ENCODE assay signal across 8 cellular contexts in genomic region chr22:29030618-29031235, GRCh38. TPM values are rescaled to one million over a fixed set of nuclear protein-coding genes. Genes with fewer than 3 reads are reported as not detected.
DNase-seq lines count a peak whose midpoint lies in the region; ATAC-seq and TF ChIP-seq lines count a peak whose summit lies in the region.

No MANE protein-coding gene starts in this region.

- H3K4me1 ChIP-seq in heart left ventricle = peaks cover 0 to 30% (median 15%) of the 10 kb centered on the region in 12 donors
- peaks cover 14% of the 10 kb centered on the region for H3K4me1 ChIP-seq in ovary (ENCODE audit: insufficient read depth)

- TF ChIP-seq POLR2A in heart left ventricle (IDR thresholded peaks at IDR 0.05) (no peak), ovary (IDR thresholded peaks at IDR 0.05) (no peak)

- intact Hi-C loops in heart left ventricle (cut with DNase I) = loop anchor here in 5 of 10 donors (1.0 to 10.0 kb wide), 5 partner anchors 25 to 426 kb away; partner anchors contain the start of gene ZNRF3 (in 3 of the 5)
- intact Hi-C loops in ovary (cut with DNase I) = no loop called here

- H3K27me3 ChIP-seq in heart left ventricle (peaks cover 0 to 8% (median 0%) of the 10 kb centered on the region in 9 donors), ovary (no peaks in the 10 kb centered on the region)

- peak; percentile 77 to 90 (median 88) for ATAC-seq in heart left ventricle
- no peak for ATAC-seq in HG02763 (IDR thresholded peaks at IDR 0.05; ENCODE audit: unreplicated experiment)
- no peak for ATAC-seq in HG02884 (IDR thresholded peaks at IDR 0.05; ENCODE audit: unreplicated experiment)

- peak overlapping the region; percentile 8 to 85 (median 74) for H3K27ac ChIP-seq in heart left ventricle
- H3K27ac ChIP-seq in ovary = peak overlapping the region; percentile 63 to 70

- no peaks in the 10 kb centered on the region for H3K9me3 ChIP-seq in heart left ventricle
- no peaks in the 10 kb centered on the region for H3K9me3 ChIP-seq in ovary

- DNase-seq in AG10803 (ENCODE audit: low read depth) (peak; percentile 59), HUDEP-2 (lab: John Stamatoyannopoulos, UW; ENCODE audit: unreplicated experiment in 76 of 76) (peak in 69 of 76 experiments; percentile 8 to 83 (median 58)), amniotic epithelial cell (ENCODE audit: low read depth) (peak; percentile 93), heart left ventricle (peak; percentile 80 to 88 (median 83)), ovary (peak; percentile 84 to 93 (median 87)), superior temporal gyrus (ENCODE audit: extremely low spot score) (no peak)

- H3K36me3 ChIP-seq in heart left ventricle (no peaks in the 10 kb centered on the region), ovary (no peaks in the 10 kb centered on the region)

- TF ChIP-seq EP300 in ovary (IDR thresholded peaks at IDR 0.05) = no peak

- no peak for TF ChIP-seq CTCF in AG10803 (conservative IDR thresholded peaks at IDR 0.05; ENCODE audit: low read length)
- no peak for TF ChIP-seq CTCF in heart left ventricle (IDR thresholded peaks at IDR 0.05)
- no peak for TF ChIP-seq CTCF in ovary (IDR thresholded peaks at IDR 0.05)

- H3K4me3 ChIP-seq in AG10803 (ENCODE audit: low read length) (peak overlapping the region; percentile 44), heart left ventricle (peak overlapping the region; percentile 22 to 60 (median 54)), ovary (peak overlapping the region; percentile 40)

- WGBS in heart left ventricle, 4 donors = 9 to 15% (median 10%) methylated on average over 22 to 33 of the region's 33 CpGs
- WGBS in ovary, 3 donors = 2 to 4% (median 4%) methylated on average over 29 to 33 of the region's 33 CpGs

RNA-seq across cellular contexts. Expression of gene C22orf31, which starts 30.9 kb away (rescaled TPM):
- total RNA-seq in heart left ventricle = under 1 TPM in 1 of 9 donors, not detected in 8; 0.40 TPM
- not detected for polyA plus RNA-seq in heart left ventricle
- under 1 TPM in 5 of 7 donors, not detected in 2; 0.32 to 0.92 (median 0.35) TPM for total RNA-seq in ovary
- polyA plus RNA-seq in ovary = under 1 TPM; 0.20 to 0.73 TPM

RNA-seq across cellular contexts. Expression of gene KREMEN1, which starts 42.1 kb away (rescaled TPM):
- 10 to 100 TPM; 30.5 to 67.8 (median 46.6) TPM for total RNA-seq in heart left ventricle
- polyA plus RNA-seq in heart left ventricle = 10 to 100 TPM; 24.3 to 25.2 TPM
- total RNA-seq in ovary = 10 to 100 TPM; 20.5 to 49.5 (median 40.1) TPM
- polyA plus RNA-seq in ovary = 10 to 100 TPM; 15.4 to 32.6 TPM

Comparison
In these comparisons a context has a peak if more than half of its experiments do, and no peak if none do; other contexts are left out.
1. ATAC-seq: peak in heart left ventricle (4 of 4); none in HG02763 (single experiment) and HG02884 (single experiment).
2. Peak in every context shown above with its lines, with median percentiles within 50 percentile points of each other: H3K4me3 ChIP-seq.